ENCODE assay signal across 15 cellular contexts in the genomic region with DNA sequence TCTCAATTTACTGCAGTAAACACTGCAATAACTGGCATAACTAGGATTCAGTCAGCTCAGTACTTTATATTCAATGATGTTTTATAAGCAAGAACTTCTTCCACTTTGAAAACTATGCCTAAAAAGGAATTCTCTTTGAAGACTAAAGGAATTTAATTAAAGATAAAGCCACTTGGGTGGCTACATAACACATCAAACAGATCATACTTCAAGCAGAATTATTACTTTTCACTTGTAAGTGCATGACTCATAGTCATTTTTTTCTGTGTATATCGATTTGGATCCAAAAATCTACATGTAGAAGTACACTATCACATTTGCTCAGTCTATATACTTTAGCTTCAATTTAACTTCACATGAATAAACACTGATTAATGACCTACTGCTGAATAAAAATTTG. TPM values are rescaled to one million over a fixed set of nuclear protein-coding genes. Genes with fewer than 3 reads are reported as not detected.
DNase-seq lines count a peak whose midpoint lies in the region; ATAC-seq, FAIRE-seq and TF ChIP-seq lines count a peak whose summit lies in the region.
"Had no signal": no experiment of that assay in that cellular context is flagged by ENCODE, and none has a peak within 500 bp of the region (broad histone marks: within the 10 kb centered on the region; RNA-seq: fewer than 3 reads in every experiment).

No MANE protein-coding gene starts in this region.

- H3K36me3 ChIP-seq in bronchial epithelial cell (ENCODE audit: control insufficient read depth, insufficient read depth, low read length) (no peaks in the 10 kb centered on the region), muscle layer of duodenum (ENCODE audit: control insufficient read depth in 1 of 2, insufficient read depth in 2 of 2, low read length in 2 of 2) (peaks cover 0 to 5% of the 10 kb centered on the region in 2 donors), upper lobe of left lung (no peaks in the 10 kb centered on the region)

- ATAC-seq in upper lobe of left lung (ENCODE audit: low FRiP score in 2 of 2) = no peak
- ATAC-seq: HepG2; Panc1; stimulated activated naive B cell treated with anti-CD40 and anti-IgM and Interleukin-4, amounts not matched to agents 10 μg/mL and 1 μg/mL and 100 μg/mL, for 72 hours had no signal

- no peak for TF ChIP-seq POLR2A in upper lobe of left lung (IDR thresholded peaks at IDR 0.05)

- H3K4me1 ChIP-seq in muscle layer of duodenum (ENCODE audit: control insufficient read depth in 1 of 2, insufficient read depth in 2 of 2, low read length in 2 of 2) (peaks cover 15 to 34% of the 10 kb centered on the region in 2 donors), upper lobe of left lung (peaks cover 16 to 36% (median 35%) of the 10 kb centered on the region in 4 donors)

- H3K27me3 ChIP-seq in bronchial epithelial cell (ENCODE audit: control insufficient read depth, insufficient read depth, low read length) (no peaks in the 10 kb centered on the region), muscle layer of duodenum (ENCODE audit: low read depth, low read length) (no peaks in the 10 kb centered on the region), upper lobe of left lung (no peaks in the 10 kb centered on the region)

- H3K4me3 ChIP-seq in bronchial epithelial cell (ENCODE audit: low read depth, low read length) (no peak overlapping the region), muscle layer of duodenum (ENCODE audit: low read depth in 1 of 2, low read length in 2 of 2) (no peak overlapping the region), upper lobe of left lung (no peak overlapping the region)

- H3K9me3 ChIP-seq in muscle layer of duodenum (ENCODE audit: control insufficient read depth in 1 of 2, low read length in 2 of 2) (no peaks in the 10 kb centered on the region), upper lobe of left lung (no peaks in the 10 kb centered on the region)

- no peak for TF ChIP-seq CTCF in bronchial epithelial cell (IDR thresholded peaks at IDR 0.05; ENCODE audit: insufficient read depth, low read length, severe bottlenecking)
- TF ChIP-seq CTCF in upper lobe of left lung (IDR thresholded peaks at IDR 0.05) = no peak

- peak; percentile 43 for DNase-seq in LoVo (ENCODE audit: low spot score)
- peak; percentile 35 for DNase-seq in bronchial epithelial cell (ENCODE audit: low read depth)
- no peak for DNase-seq in upper lobe of left lung
- DNase-seq in NCI-H526 treated with DMSO at 0.1 percent for 48 hours (lab: John Stamatoyannopoulos, UW) = no peak
- DNase-seq in stimulated activated CD4-positive, alpha-beta T cell treated with anti-CD3 and anti-CD28 coated beads, Interleukin-2, amount 100 ng/mL, for 24 hours = no peak
- no peak for DNase-seq in cerebellum (ENCODE audit: low spot score)
- DNase-seq: activated CD4-positive, alpha-beta T cell treated with anti-CD3 and anti-CD28 coated beads, Interleukin-2, amount 50 U/mL, for 1 hour; GDM1; NCI-H1105 treated with DMSO at 0.1 percent for 48 hours; NCI-H510A; stimulated activated CD4-positive, alpha-beta T cell treated with anti-CD3 and anti-CD28 coated beads, Interleukin-4, amount 100 ng/mL, for 4 hours; stimulated activated naive B cell treated with anti-CD40 and anti-IgM and Interleukin-4, amounts not matched to agents 10 μg/mL and 1 μg/mL and 100 μg/mL, for 72 hours had no signal

- no peak for FAIRE-seq in bronchial epithelial cell (lab: Jason Lieb, UNC)
- FAIRE-seq: HepG2 had no signal

- no peak for TF ChIP-seq EP300 in upper lobe of left lung (IDR thresholded peaks at IDR 0.05)

- 27% methylated on average over 1 of the region's 1 CpG for WGBS in upper lobe of left lung, 2 donors

- peak overlapping the region; percentile 67 for H3K27ac ChIP-seq in muscle layer of duodenum (ENCODE audit: low read length)
- H3K27ac ChIP-seq in upper lobe of left lung = peak overlapping the region in 3 of 4 donors; percentile 1 to 100 (median 99)

RNA-seq across cellular contexts. Expression of a gene that starts 4.0 kb away (rescaled TPM):
- total RNA-seq in bronchial epithelial cell (8.7 and 10.2 TPM in 2 replicates), upper lobe of left lung (100 to 1,000 TPM in 1 of 6 donors, 10 to 100 TPM in 5; 26.7 to 164 (median 46.7) TPM), cerebellum (87.2 TPM)

RNA-seq across cellular contexts. Expression of a gene that starts 58.0 kb away (rescaled TPM):
- total RNA-seq in bronchial epithelial cell (0.26 and 0.38 TPM in 2 replicates), upper lobe of left lung (100 to 1,000 TPM in 2 of 6 donors, 10 to 100 TPM in 4; 20.1 to 131 (median 55.2) TPM), cerebellum (4.7 TPM)
- total RNA-seq: HepG2 had no signal

Comparison
In these comparisons a context has a peak if more than half of its experiments do, and no peak if none do; other contexts are left out.
1. DNase-seq: peak in LoVo (single experiment) and bronchial epithelial cell (single experiment); none in upper lobe of left lung (0 of 2), NCI-H526 treated with DMSO at 0.1 percent for 48 hours (single experiment), stimulated activated CD4-positive, alpha-beta T cell treated with anti-CD3 and anti-CD28 coated beads, Interleukin-2, amount 100 ng/mL, for 24 hours (0 of 2) and cerebellum (single experiment).